8 cellular contexts compared by ENCODE assay signal in genomic region chr13:32427852-32428580, GRCh38. TPM values are rescaled to one million over a fixed set of nuclear protein-coding genes. Genes with fewer than 3 reads are reported as not detected.
DNase-seq lines count a peak whose midpoint lies in the region; ATAC-seq lines count a peak whose summit lies in the region.

TSS of gene N4BP2L1 (minus strand) at chr13:32428130. CDS start at chr13:32428082, 48 bp downstream.

- no peaks in the 10 kb centered on the region for H3K27me3 ChIP-seq in endocrine pancreas (ENCODE audit: control insufficient read depth, insufficient read depth, low read length)

- peak; percentile 64 for ATAC-seq in GM18517 (IDR thresholded peaks at IDR 0.05; ENCODE audit: unreplicated experiment)
- ATAC-seq in HG03060 (IDR thresholded peaks at IDR 0.05; ENCODE audit: low read depth, unreplicated experiment) = peak; percentile 48

- peak within 1 kb of the TSS; percentile 73 for H3K9ac ChIP-seq in endocrine pancreas (ENCODE audit: control insufficient read depth, insufficient read depth, low read length)

- H3K9me3 ChIP-seq in endocrine pancreas (ENCODE audit: control insufficient read depth, low read length) = no peaks in the 10 kb centered on the region

- no peaks in the 10 kb centered on the region for H3K36me3 ChIP-seq in endocrine pancreas (ENCODE audit: control insufficient read depth, insufficient read depth, low read length)

- H3K4me1 ChIP-seq in endocrine pancreas (ENCODE audit: control insufficient read depth, insufficient read depth, low read length) = no peaks in the 10 kb centered on the region

- H3K4me3 ChIP-seq in endocrine pancreas (ENCODE audit: control insufficient read depth, insufficient read depth, low read length) = peak within 1 kb of the TSS; percentile 79

- DNase-seq in A172 (ENCODE audit: low spot score) (peak; percentile 16), NCI-H526 treated with DMSO at 0.1 percent for 48 hours (lab: John Stamatoyannopoulos, UW) (peak; percentile 43), midbrain (lab: John Stamatoyannopoulos, UW) (peak; percentile 79)
- DNase-seq in activated CD8-positive, alpha-beta memory T cell treated with anti-CD3 and anti-CD28 coated beads for 24 hours = peak; percentile 92
- peak; percentile 80 to 83 for DNase-seq in stimulated activated CD8-positive, alpha-beta memory T cell treated with anti-CD3 and anti-CD28 coated beads, Interleukin-15, amount 100 ng/mL, for 48 hours (ENCODE audit: low read depth in 2 of 2)

RNA-seq across cellular contexts. Expression of gene N4BP2L1, which starts in this region (rescaled TPM):
- 1.5 and 2.2 TPM in 2 replicates for total RNA-seq in A172 (2014; rRNA removed; shearing (Covaris generic))

Comparison
In these comparisons a context has a peak if more than half of its experiments do, and no peak if none do; other contexts are left out.
1. Peak in every context shown above with its lines: DNase-seq, ATAC-seq and H3K4me3 ChIP-seq.
2. DNase-seq: peak in every context shown above with its lines; median percentile 92 in activated CD8-positive, alpha-beta memory T cell treated with anti-CD3 and anti-CD28 coated beads for 24 hours; 82 in stimulated activated CD8-positive, alpha-beta memory T cell treated with anti-CD3 and anti-CD28 coated beads, Interleukin-15, amount 100 ng/mL, for 48 hours; 79 in midbrain; 43 in NCI-H526 treated with DMSO at 0.1 percent for 48 hours; 16 in A172.